ENCODE assay signal across 8 cellular contexts in genomic region chr20:63696628-63697356, GRCh38. TPM values are rescaled to one million over a fixed set of nuclear protein-coding genes. Genes with fewer than 3 reads are reported as not detected.
DNase-seq lines count a peak whose midpoint lies in the region; ATAC-seq, FAIRE-seq and TF ChIP-seq lines count a peak whose summit lies in the region.

Gene TNFRSF6B, plus strand, starts transcription at chr20:63696652. Its CDS starts 116 bp downstream, at chr20:63696768.

- ATAC-seq in GM21423 (IDR thresholded peaks at IDR 0.05; ENCODE audit: unreplicated experiment): no peak

- no peak for TF ChIP-seq POLR2A in spleen (IDR thresholded peaks at IDR 0.05)

- H3K27me3 ChIP-seq in iPS-15b (ENCODE audit: control insufficient read depth, insufficient read depth, low read length) (no peaks in the 10 kb centered on the region), spleen (replicated peaks in 1 of 7) (peaks cover 0 to 7% (median 0%) of the 10 kb centered on the region in 7 donors)

- WGBS in spleen, 5 donors: 10 to 23% (median 14%) methylated on average over 3 to 52 of the region's 52 CpGs

- no peaks in the 10 kb centered on the region for H3K9me3 ChIP-seq in iPS-15b (ENCODE audit: control insufficient read depth, insufficient read depth, low read length)
- H3K9me3 ChIP-seq in spleen: no peaks in the 10 kb centered on the region

- H3K9ac ChIP-seq in iPS-15b (ENCODE audit: low read depth, low read length): peak within 1 kb of the TSS; percentile 79

- DNase-seq in HFFc6 (no peak), astrocyte of the cerebellum (ENCODE audit: low read depth) (no peak), spleen (peak; percentile 81), substantia nigra (lab: John Stamatoyannopoulos, UW) (no peak), RCC 7860 (ENCODE audit: low spot score) (no peak)
- DNase-seq in stimulated activated CD4-positive, alpha-beta T cell treated with anti-CD3 and anti-CD28 coated beads, Interleukin-2, amount 100 ng/mL, for 48 hours: no peak

- peak within 1 kb of the TSS; percentile 26 to 77 (median 70) for H3K27ac ChIP-seq in spleen
- no peak within 1 kb of the TSS for H3K27ac ChIP-seq in substantia nigra (ENCODE audit: low read depth, low read length, poor library complexity, severe bottlenecking)

- H3K4me3 ChIP-seq in astrocyte of the cerebellum (ENCODE audit: low read depth, low read length): peak within 1 kb of the TSS; percentile 45
- peak within 1 kb of the TSS; percentile 59 for H3K4me3 ChIP-seq in iPS-15b (ENCODE audit: low read depth, low read length)
- H3K4me3 ChIP-seq in spleen: peak within 1 kb of the TSS in 7 of 8 donors; percentile 27 to 63 (median 42)

- TF ChIP-seq CTCF in HFFc6 (IDR thresholded peaks at IDR 0.05): no peak; the same call in 1 of the 2 replicates
- no peak for TF ChIP-seq CTCF in astrocyte of the cerebellum (IDR thresholded peaks at IDR 0.05; ENCODE audit: low read depth, low read length, missing control alignments)
- TF ChIP-seq CTCF in spleen (IDR thresholded peaks at IDR 0.05 in 8 of 11, conservative IDR thresholded peaks at IDR 0.05 in 3 of 11): no peak

- FAIRE-seq in RCC 7860 (lab: Jason Lieb, UNC): no peak

- H3K4me1 ChIP-seq in iPS-15b (ENCODE audit: control insufficient read depth, insufficient read depth, low read length): peaks cover 4% of the 10 kb centered on the region
- peaks cover 34 to 84% (median 60%) of the 10 kb centered on the region in 6 donors for H3K4me1 ChIP-seq in spleen

- in situ Hi-C loops in astrocyte of the cerebellum (cut with HindIII; ENCODE audit: low sequenced_read_pairs): loop anchor here (5.0 kb wide), 1 partner anchor 34 kb away; no protein-coding TSS in a partner anchor

- no peak within 1 kb of the TSS for H3K4me3 Mint-ChIP-seq in HFFc6

- H3K36me3 Mint-ChIP-seq in HFFc6 (ENCODE audit: low read depth): no peaks in the 10 kb centered on the region; the same call in 1 of the 2 replicates

- intact Hi-C loops in spleen (cut with DNase I; ENCODE audit: low total_unique reads): no loop called here

- no peaks in the 10 kb centered on the region for H3K9me3 Mint-ChIP-seq in HFFc6

- H3K27me3 Mint-ChIP-seq in HFFc6 (ENCODE audit: insufficient read depth): peaks cover 44% of the 10 kb centered on the region

- H3K4me1 Mint-ChIP-seq in HFFc6 (ENCODE audit: low read depth): peaks cover 10% of the 10 kb centered on the region; the same call in 1 of the 2 replicates

- peak within 1 kb of the TSS; percentile 38; the same call in 1 of the 2 replicates for H3K27ac Mint-ChIP-seq in HFFc6

- H3K36me3 ChIP-seq in iPS-15b (ENCODE audit: control insufficient read depth, insufficient read depth, low read length): peaks cover 9% of the 10 kb centered on the region
- H3K36me3 ChIP-seq in spleen: peaks cover 0 to 69% (median 19%) of the 10 kb centered on the region in 6 donors

RNA-seq across cellular contexts. Expression of gene TNFRSF6B, which starts in this region (rescaled TPM):
- total RNA-seq in HFFc6 (2021; fragmentation: NEBNext Ultra II Directional; extraction: Animal tissue kit (Norgen Biotek cat#: 25700)): 1 to 10 TPM in 3 of 6 experiments, under 1 TPM in 3; 0.33 to 1.8 (median 1.1) TPM
- 100 to 1,000 TPM in 1 of 7 donors, 10 to 100 TPM in 5, 1 to 10 TPM in 1; 8.9 to 104 (median 41.0) TPM for total RNA-seq in spleen
- polyA plus RNA-seq in spleen: 10 to 100 TPM; 12.3 to 28.1 (median 23.8) TPM
